ENCODE assay signal across 8 cellular contexts in the genomic region with DNA sequence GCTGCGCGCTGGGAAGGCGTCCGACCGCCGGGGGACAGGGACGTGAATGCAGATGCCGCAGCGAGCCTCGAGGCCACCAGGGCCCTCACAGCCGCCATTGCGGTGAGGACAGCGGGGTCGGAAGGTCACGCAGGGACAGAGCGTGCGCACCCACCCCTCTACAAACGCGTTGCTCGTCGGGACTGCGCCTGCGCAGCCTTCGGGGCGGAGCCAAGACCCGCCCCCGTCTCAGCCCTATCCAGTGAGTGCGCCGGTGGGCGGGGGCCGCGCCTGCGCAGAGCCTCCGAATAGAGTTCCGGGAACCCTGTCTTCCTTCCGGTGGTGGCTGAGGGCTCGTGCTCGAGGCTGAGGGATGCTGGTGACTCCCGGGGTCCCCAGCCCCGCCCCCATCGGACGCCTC.
DNase-seq lines count a peak whose midpoint lies in the region; ATAC-seq, FAIRE-seq and TF ChIP-seq lines count a peak whose summit lies in the region.
"Not testable (repeated sequence)": the region's sequence is repeated elsewhere in the genome, so short reads cannot be mapped to it uniquely, and the experiment has no call there.

No MANE protein-coding gene starts in this region.

- H3K4ac ChIP-seq in H1 (replicated peaks; ENCODE audit: insufficient read length, low read depth, low read length), result not testable (repeated sequence)

- H3K18ac ChIP-seq in H1 (ENCODE audit: extremely low read depth, low read length), result not testable (repeated sequence)

- H3K23ac ChIP-seq in H1 (ENCODE audit: insufficient read length), result not testable (repeated sequence)

- DNase-seq in OCI-LY7 (ENCODE audit: low spot score) (peak; percentile 91), activated T-cell treated with anti-CD3 and anti-CD28 coated beads for 48 hours (ENCODE audit: low read depth) (peak; percentile 100), H1 (ENCODE audit: low read depth in 1 of 2, low spot score in 2 of 2) (peak; percentile 75 to 99), lower leg skin (ENCODE audit: low spot score in 2 of 2) (peak; percentile 95 to 99), smooth muscle cell of the brain vasculature (ENCODE audit: low read depth, low spot score) (peak; percentile 41), uterus (peak; percentile 96 to 98)

- not testable (repeated sequence) for H3K27me3 ChIP-seq in H1 (replicated peaks in 1 of 4; ENCODE audit: control insufficient read depth in 3 of 4, extremely low read depth in 1 of 4, insufficient read depth in 3 of 4, low read length in 3 of 4); uterus

- not testable (repeated sequence) for H2BK15ac ChIP-seq in H1 (ENCODE audit: low read length)

- not testable (repeated sequence) for H3K4me1 ChIP-seq in OCI-LY7 (ENCODE audit: insufficient read depth, low read length, poor library complexity, severe bottlenecking); H1 (replicated peaks in 1 of 4; ENCODE audit: control insufficient read depth in 3 of 4, insufficient read depth in 4 of 4, low read length in 3 of 4); uterus

- not testable (repeated sequence) for H3K79me2 ChIP-seq in OCI-LY7 (ENCODE audit: insufficient read depth, low read depth, low read length); H1 (ENCODE audit: control insufficient read depth in 1 of 2, insufficient read depth in 2 of 2, low read length in 2 of 2)

- POLR2A ChIA-PET in OCI-LY7 (lab: Charles Lee); H1 (lab: Charles Lee; ENCODE audit: partially characterized antibody): not testable (repeated sequence)

- not testable (repeated sequence) for TF ChIP-seq CTCF in OCI-LY7 (conservative IDR thresholded peaks at IDR 0.05; ENCODE audit: low read length); H1 (IDR thresholded peaks at IDR 0.05; ENCODE audit: control extremely low read depth in 1 of 3, insufficient read depth in 1 of 3, low read depth in 1 of 3, low read length in 3 of 3); lower leg skin (IDR thresholded peaks at IDR 0.05); uterus (IDR thresholded peaks at IDR 0.05)

- not testable (repeated sequence) for H3K9me3 ChIP-seq in OCI-LY7 (ENCODE audit: low read length); H1 (ENCODE audit: insufficient read depth in 2 of 2, low read depth in 1 of 2, low read length in 1 of 2); uterus

- peak; percentile 43 for TF ChIP-seq POLR2A in GM18951 (IDR thresholded peaks at IDR 0.05; ENCODE audit: extremely low read depth, insufficient read depth, insufficient read length)
- peak in 1 of 2 experiments; percentile 51; a peak in 2 of 3 replicates for TF ChIP-seq POLR2A in H1 (IDR thresholded peaks at IDR 0.05; ENCODE audit: control extremely low read depth in 1 of 2, low read depth in 2 of 2, low read length in 2 of 2)
- TF ChIP-seq POLR2A in lower leg skin (IDR thresholded peaks at IDR 0.05), result not testable (repeated sequence)
- peak in 1 of 2 donors; percentile 44 for TF ChIP-seq POLR2A in uterus (IDR thresholded peaks at IDR 0.05)

- TF ChIP-seq RAD21 in H1 (IDR thresholded peaks at IDR 0.05 in 1 of 2, conservative IDR thresholded peaks at IDR 0.05 in 1 of 2; ENCODE audit: low read depth in 2 of 2, low read length in 2 of 2), result not testable (repeated sequence)

- not testable (repeated sequence) for H2BK12ac ChIP-seq in H1 (ENCODE audit: low read depth, low read length)

- H2AFZ ChIP-seq in OCI-LY7 (ENCODE audit: low read length); H1 (ENCODE audit: low read length): not testable (repeated sequence)

- not testable (repeated sequence) for FAIRE-seq in H1 (lab: Jason Lieb, UNC)

- not testable (repeated sequence) for H4K91ac ChIP-seq in H1 (replicated peaks; ENCODE audit: insufficient read length, low read length)

- H3K9ac ChIP-seq in H1 (replicated peaks in 1 of 4; ENCODE audit: extremely low read depth in 1 of 4, low read depth in 3 of 4, low read length in 3 of 4), result peak overlapping the region in 2 of 4 experiments; percentile 29 to 55; a peak in 2 of 7 replicates

- H2AK5ac ChIP-seq in H1 (ENCODE audit: low read depth, low read length), result not testable (repeated sequence)

- intact Hi-C loops in OCI-LY7 (cut with micrococcal nuclease; ENCODE audit: unreplicated experiment); lower leg skin (cut with DNase I; ENCODE audit: low total_unique reads); uterus (cut with DNase I; ENCODE audit: low total_unique reads): not testable (repeated sequence)

- in situ Hi-C loops in GM18951 (cut with MboI; ENCODE audit: low sequenced_read_pairs, unreplicated experiment), result not testable (repeated sequence)

- not testable (repeated sequence) for BruUV-seq in OCI-LY7 (replicated peaks; lab: Mats Ljungman, UMichigan)

- H3K36me3 ChIP-seq in OCI-LY7 (ENCODE audit: insufficient read depth, low read length); H1 (ENCODE audit: control insufficient read depth in 2 of 4, insufficient read depth in 4 of 4, low read length in 3 of 4); uterus: not testable (repeated sequence)

- not testable (repeated sequence) for H3K27ac ChIP-seq in OCI-LY7 (ENCODE audit: low read depth, low read length, poor library complexity, severe bottlenecking); H1 (ENCODE audit: low read depth, low read length)
- peak overlapping the region; percentile 42 to 73 for H3K27ac ChIP-seq in uterus

- not testable (repeated sequence) for H3K56ac ChIP-seq in H1 (replicated peaks; ENCODE audit: insufficient read length, low read depth, low read length)

- not testable (repeated sequence) for H3K79me1 ChIP-seq in H1 (ENCODE audit: low read depth, low read length)

- H3K23me2 ChIP-seq in H1 (ENCODE audit: low read depth, low read length), result not testable (repeated sequence)

- not testable (repeated sequence) for H2BK120ac ChIP-seq in H1 (replicated peaks; ENCODE audit: low read depth, low read length)

- H2BK20ac ChIP-seq in H1 (ENCODE audit: low read length), result not testable (repeated sequence)

- H3K4me3 ChIP-seq in OCI-LY7 (ENCODE audit: low read depth, low read length, poor library complexity, severe bottlenecking) (peak overlapping the region; percentile 66), H1 (ENCODE audit: extremely low read depth in 1 of 4, insufficient read depth in 2 of 4, low read depth in 3 of 4, low read length in 4 of 4) (peak overlapping the region in 2 of 4 experiments; percentile 41 to 51; a peak in 3 of 8 replicates), uterus (peak overlapping the region; percentile 27 to 49)
- not testable (repeated sequence) for H3K4me3 ChIP-seq in lower leg skin (ENCODE audit: low read depth, poor library complexity, severe bottlenecking)

- CTCF ChIA-PET in OCI-LY7 (lab: Charles Lee; ENCODE audit: unreplicated experiment); H1 (lab: Charles Lee; ENCODE audit: partially characterized antibody): not testable (repeated sequence)

- not testable (repeated sequence) for H2BK5ac ChIP-seq in H1 (ENCODE audit: low read depth, low read length)

- not testable (repeated sequence) for H3K14ac ChIP-seq in H1 (ENCODE audit: insufficient read length)

- H4K20me1 ChIP-seq in OCI-LY7 (ENCODE audit: insufficient read depth, low read length); H1 (replicated peaks in 1 of 2; ENCODE audit: control insufficient read depth in 1 of 2, insufficient read depth in 2 of 2, low read length in 2 of 2): not testable (repeated sequence)

- 0% methylated on average over 16 of the region's 42 CpGs; no CpG with 5 or more reads in 1 of the 2 experiments for WGBS in H1 (ENCODE audit: extremely low coverage in 1 of 2, insufficient coverage in 1 of 2, insufficient read length in 1 of 2, insufficient replicate concordance in 2 of 2, low coverage in 1 of 2, low lambda C conversion rate in 2 of 2, missing lambda C conversion rate in 1 of 2), 2 experiments
- WGBS in lower leg skin, 2 donors, result 0% methylated on average over 8 of the region's 42 CpGs; no CpG with 5 or more reads in 1 of the 2 donors

- H4K5ac ChIP-seq in H1 (ENCODE audit: insufficient read length, low read depth, low read length), result not testable (repeated sequence)

- ATAC-seq in HG02973 (IDR thresholded peaks at IDR 0.05; ENCODE audit: unreplicated experiment), result peak; percentile 73

- H3K9me2 ChIP-seq in OCI-LY7 (ENCODE audit: insufficient read depth, low read length), result not testable (repeated sequence)

- not testable (repeated sequence) for H4K8ac ChIP-seq in H1 (ENCODE audit: extremely low read depth, insufficient read depth, low read length)

- 0 out of 2 replicates have a peak overlapping the region, but pooled peaks have one; percentile 41 for H3K4me2 ChIP-seq in OCI-LY7 (ENCODE audit: low read length)
- not testable (repeated sequence) for H3K4me2 ChIP-seq in H1 (ENCODE audit: insufficient read depth in 1 of 2, low read depth in 2 of 2, low read length in 2 of 2)

- not testable (repeated sequence) for TF ChIP-seq EP300 in H1 (IDR thresholded peaks at IDR 0.05; ENCODE audit: borderline replicate concordance in 1 of 2, low read depth in 2 of 2, low read length in 2 of 2)

TF ChIP-seq in H1, 55 proteins besides CTCF, POLR2A, EP300 and RAD21:
- TF ChIP-seq NRF1 (IDR thresholded peaks at IDR 0.05; ENCODE audit: low read depth, low read length) (peak; percentile 59), YY1 (IDR thresholded peaks at IDR 0.05; ENCODE audit: low read depth, low read length) (peak; percentile 62), EGR1 (IDR thresholded peaks at IDR 0.05; ENCODE audit: borderline replicate concordance, low read depth, low read length) (peak; percentile 45; the same call in 1 of the 2 replicates)

Comparison
In these comparisons a context has a peak if more than half of its experiments do, and no peak if none do; other contexts are left out.
1. DNase-seq: peak in every context shown above with its lines; median percentile 100 in activated T-cell treated with anti-CD3 and anti-CD28 coated beads for 48 hours; 97 in lower leg skin; 97 in uterus; 91 in OCI-LY7; 87 in H1; 41 in smooth muscle cell of the brain vasculature.